In genomic region chr15:100461049-100461448, GRCh38 we compare ENCODE assay signal across 15 cellular contexts.
DNase-seq lines count a peak whose midpoint lies in the region; ATAC-seq, FAIRE-seq and TF ChIP-seq lines count a peak whose summit lies in the region.
"Had no signal": no experiment of that assay in that cellular context is flagged by ENCODE, and none has a peak within 500 bp of the region (broad histone marks: within the 10 kb centered on the region; RNA-seq: fewer than 3 reads in every experiment).

No MANE protein-coding gene starts in this region.

- H3K9me3 ChIP-seq in GM12878 (replicated peaks; ENCODE audit: control insufficient read depth, insufficient read depth, low read length), result no peaks in the 10 kb centered on the region; the same call in 2 of the 3 replicates

- TF ChIP-seq CTCF in GM12878 (IDR thresholded peaks at IDR 0.05 in 2 of 3, conservative IDR thresholded peaks at IDR 0.05 in 1 of 3; ENCODE audit: control insufficient read depth in 2 of 3, extremely low read depth in 1 of 3, insufficient read depth in 1 of 3, low read depth in 3 of 3, low read length in 3 of 3), result no peak

- no peaks in the 10 kb centered on the region for H3K27me3 ChIP-seq in GM12878 (replicated peaks in 1 of 2; ENCODE audit: control insufficient read depth in 2 of 2, insufficient read depth in 2 of 2, low read length in 1 of 2)
- H3K27me3 ChIP-seq: esophagus muscularis mucosa, uterus had no signal

- H3K9ac ChIP-seq in GM12878 (ENCODE audit: control insufficient read depth, insufficient read depth, low read length), result no peak overlapping the region
- H3K9ac ChIP-seq: GM23248, SK-N-SH had no signal

- H3K79me2 ChIP-seq in GM12878 (ENCODE audit: control insufficient read depth, insufficient read depth, low read length), result no peaks in the 10 kb centered on the region

- WGBS in GM12878 (ENCODE audit: insufficient coverage, insufficient replicate concordance, low lambda C conversion rate, missing lambda C conversion rate), result 3% methylated on average over 2 of the region's 2 CpGs

- POLR2A ChIA-PET in GM12878 (lab: Charles Lee), result no interaction called here

- RAD21 ChIA-PET in GM12878 (lab: Charles Lee; ENCODE audit: unreplicated experiment), result no interaction called here

- FAIRE-seq in GM12891 (lab: Jason Lieb, UNC), result peak; percentile 59
- FAIRE-seq in GM12878 (lab: Jason Lieb, UNC), result no peak

- H4K20me1 ChIP-seq in GM12878 (ENCODE audit: control insufficient read depth, insufficient read depth), result no peaks in the 10 kb centered on the region

- no peak overlapping the region for H3K27ac ChIP-seq in GM12878 (ENCODE audit: control insufficient read depth, insufficient read depth)
- H3K27ac ChIP-seq: esophagus muscularis mucosa, GM23248, uterus had no signal

- no peak for TF ChIP-seq EP300 in GM12878 (IDR thresholded peaks at IDR 0.05; ENCODE audit: borderline replicate concordance in 1 of 2, control insufficient read depth in 1 of 2, low read depth in 2 of 2, low read length in 2 of 2)

- BruUV-seq in GM12878 (replicated peaks; lab: Mats Ljungman, UMichigan), result no TSS peak

- intact Hi-C loops in GM12878 (cut with micrococcal nuclease; ENCODE audit: unreplicated experiment) (no loop called here), sciatic nerve (cut with DNase I) (no loop called here)

- in situ Hi-C loops in GM12878 (cut with MboI), result no loop called here

- DNase-seq in GM12891 (ENCODE audit: insufficient read length, low spot score), result no peak
- peak; percentile 3 for DNase-seq in GM12878 (ENCODE audit: low read depth, low spot score)
- no peak for DNase-seq in DMS 273 (lab: John Stamatoyannopoulos, UW; ENCODE audit: unreplicated experiment)
- DNase-seq in sciatic nerve (ENCODE audit: low spot score), result no peak
- no peak for DNase-seq in Ammon's horn (ENCODE audit: low spot score)
- DNase-seq: activated CD8-positive, alpha-beta T cell treated with anti-CD3 and anti-CD28 coated beads for 36 hours; aorta; cortex of kidney; GM23248; SK-N-SH; uterus had no signal

- SMC1A ChIA-PET in GM12878 (lab: Charles Lee; ENCODE audit: uncharacterized antibody, unreplicated experiment), result no interaction called here

- H3K4me2 ChIP-seq in GM12878 (ENCODE audit: control insufficient read depth, insufficient read depth), result no peak overlapping the region
- H3K4me2 ChIP-seq: SK-N-SH had no signal

- TF ChIP-seq POLR2A in GM12891 (IDR thresholded peaks at IDR 0.05; ENCODE audit: low read depth, low read length) (no peak), GM12878 (IDR thresholded peaks at IDR 0.05; ENCODE audit: low read depth, low read length) (no peak)

- H3K36me3 ChIP-seq in GM12878 (ENCODE audit: control insufficient read depth in 2 of 2, insufficient read depth in 2 of 2, low read length in 1 of 2), result no peaks in the 10 kb centered on the region
- H3K36me3 ChIP-seq: esophagus muscularis mucosa, uterus had no signal

- ATAC-seq in GM21619 (IDR thresholded peaks at IDR 0.05; ENCODE audit: unreplicated experiment) (peak; percentile 84), HG03135 (IDR thresholded peaks at IDR 0.05; ENCODE audit: unreplicated experiment) (peak; percentile 72), GM12878 (no peak), HG03045 (IDR thresholded peaks at IDR 0.05; ENCODE audit: unreplicated experiment) (no peak), sciatic nerve (no peak)
- ATAC-seq: activated CD8-positive, alpha-beta T cell treated with anti-CD3 and anti-CD28 coated beads for 36 hours had no signal

- H3K4me1 ChIP-seq in GM12878 (ENCODE audit: control insufficient read depth, insufficient read depth, low read length), result peaks cover 8% of the 10 kb centered on the region
- H3K4me1 ChIP-seq: esophagus muscularis mucosa, uterus had no signal

- CTCF ChIA-PET in GM12878 (lab: Yijun Ruan, JAX), result interaction anchor here (0.6 kb wide), 1 partner anchor 15 kb away, joined by 4 read pairs; no protein-coding TSS in a partner anchor

- H3K4me3 ChIP-seq in GM12878, result no peak overlapping the region
- H3K4me3 ChIP-seq: esophagus muscularis mucosa, GM23248, uterus had no signal

- no peak for TF ChIP-seq RAD21 in GM12878 (IDR thresholded peaks at IDR 0.05; ENCODE audit: insufficient read depth, low read depth, low read length)

- H2AFZ ChIP-seq in GM12878 (ENCODE audit: control insufficient read depth, low read depth, low read length), result no peak overlapping the region
- H2AFZ ChIP-seq: GM23248 had no signal

TF ChIP-seq in GM12891, 5 proteins besides CTCF, POLR2A, EP300 and RAD21:
- TF ChIP-seq TAF1 (IDR thresholded peaks at IDR 0.05; ENCODE audit: low read depth, low read length) (no peak), PAX5 (IDR thresholded peaks at IDR 0.05; ENCODE audit: insufficient read depth, low read length, severe bottlenecking) (no peak), POU2F2 (IDR thresholded peaks at IDR 0.05; ENCODE audit: low read depth, low read length) (no peak), SPI1 (IDR thresholded peaks at IDR 0.05; ENCODE audit: low read depth, low read length) (no peak), POLR2AphosphoS5 (IDR thresholded peaks at IDR 0.05; ENCODE audit: low read depth, low read length) (no peak)

TF ChIP-seq in GM12878, 131 proteins besides CTCF, POLR2A, EP300 and RAD21:
- TF ChIP-seq FOXM1 (IDR thresholded peaks at IDR 0.05; ENCODE audit: low read depth, low read length) (no peak), IRF4 (IDR thresholded peaks at IDR 0.05; ENCODE audit: low read depth, low read length) (no peak)
- TF ChIP-seq, protein P1, sequence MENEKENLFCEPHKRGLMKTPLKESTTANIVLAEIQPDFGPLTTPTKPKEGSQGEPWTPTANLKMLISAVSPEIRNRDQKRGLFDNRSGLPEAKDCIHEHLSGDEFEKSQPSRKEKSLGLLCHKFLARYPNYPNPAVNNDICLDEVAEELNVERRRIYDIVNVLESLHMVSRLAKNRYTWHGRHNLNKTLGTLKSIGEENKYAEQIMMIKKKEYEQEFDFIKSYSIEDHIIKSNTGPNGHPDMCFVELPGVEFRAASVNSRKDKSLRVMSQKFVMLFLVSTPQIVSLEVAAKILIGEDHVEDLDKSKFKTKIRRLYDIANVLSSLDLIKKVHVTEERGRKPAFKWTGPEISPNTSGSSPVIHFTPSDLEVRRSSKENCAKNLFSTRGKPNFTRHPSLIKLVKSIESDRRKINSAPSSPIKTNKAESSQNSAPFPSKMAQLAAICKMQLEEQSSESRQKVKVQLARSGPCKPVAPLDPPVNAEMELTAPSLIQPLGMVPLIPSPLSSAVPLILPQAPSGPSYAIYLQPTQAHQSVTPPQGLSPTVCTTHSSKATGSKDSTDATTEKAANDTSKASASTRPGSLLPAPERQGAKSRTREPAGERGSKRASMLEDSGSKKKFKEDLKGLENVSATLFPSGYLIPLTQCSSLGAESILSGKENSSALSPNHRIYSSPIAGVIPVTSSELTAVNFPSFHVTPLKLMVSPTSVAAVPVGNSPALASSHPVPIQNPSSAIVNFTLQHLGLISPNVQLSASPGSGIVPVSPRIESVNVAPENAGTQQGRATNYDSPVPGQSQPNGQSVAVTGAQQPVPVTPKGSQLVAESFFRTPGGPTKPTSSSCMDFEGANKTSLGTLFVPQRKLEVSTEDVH (IDR thresholded peaks at IDR 0.05; ENCODE audit: low read depth, partially characterized antibody), result no peak

Comparison
In these comparisons a context has a peak if more than half of its experiments do, and no peak if none do; other contexts are left out.
1. ATAC-seq: peak in GM21619 (single experiment) and HG03135 (single experiment); none in GM12878 (single experiment), HG03045 (single experiment) and sciatic nerve (single experiment).